In genomic region chr2:219230201-219230540, GRCh38 we compare ENCODE assay signal across 1 cellular context.
TF ChIP-seq lines count a peak whose summit lies in the region.

No MANE protein-coding gene starts in this region.

TF ChIP-seq in K562, 482 proteins besides CTCF, POLR2A, EP300 and RAD21 (continued from another document):
- peak; percentile 34; the same call in 1 of the 2 replicates for TF ChIP-seq MGA (IDR thresholded peaks at IDR 0.05)
- TF ChIP-seq HOXB6 (CRISPR knock-in tag; IDR thresholded peaks at IDR 0.05; ENCODE audit: borderline replicate concordance) = no peak
- TF ChIP-seq CREB5 (CRISPR knock-in tag; IDR thresholded peaks at IDR 0.05) = no peak
- TF ChIP-seq BCLAF1 (IDR thresholded peaks at IDR 0.05; ENCODE audit: borderline replicate concordance in 1 of 2, control insufficient read depth in 1 of 2, low read depth in 2 of 2, low read length in 1 of 2) = no peak
- no peak for TF ChIP-seq WHSC1 (IDR thresholded peaks at IDR 0.05; ENCODE audit: low read length)
- 0 out of 2 replicates have a peak, but pooled peaks have one; percentile 1 for TF ChIP-seq CREB3L1 (IDR thresholded peaks at IDR 0.05; ENCODE audit: borderline replicate concordance, low read depth)
- TF ChIP-seq NONO (IDR thresholded peaks at IDR 0.05; ENCODE audit: low read depth in 2 of 2, low read length in 1 of 2) = no peak
TF ChIP-seq in K562: peak in this region for 12.
